ENCODE assay signal across 8 cellular contexts in the genomic region with DNA sequence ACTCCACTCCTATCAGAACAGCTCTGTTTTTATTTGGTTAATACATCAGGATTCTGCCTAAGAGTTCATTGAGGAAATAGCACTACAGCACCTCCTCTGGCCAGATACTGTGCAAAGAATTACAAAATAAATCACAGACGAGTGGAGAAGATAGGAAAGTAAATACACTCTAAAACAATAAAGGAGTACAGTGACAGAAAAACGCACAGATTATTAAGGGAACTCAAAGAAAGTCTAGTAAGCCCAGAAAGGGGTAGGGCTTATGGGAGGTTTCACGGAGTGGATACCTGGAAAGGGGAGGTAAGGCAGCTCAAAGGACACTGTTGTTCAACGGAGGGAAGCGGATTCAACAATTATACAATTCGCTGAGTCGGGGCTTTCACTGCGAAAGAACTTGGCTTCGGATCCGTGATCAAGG. TPM values are rescaled to one million over a fixed set of nuclear protein-coding genes. Genes with fewer than 3 reads are reported as not detected.
DNase-seq lines count a peak whose midpoint lies in the region; ATAC-seq and TF ChIP-seq lines count a peak whose summit lies in the region.

No MANE protein-coding gene starts in this region.

- in situ Hi-C loops in mammary epithelial cell (cut with MboI; ENCODE audit: low sequenced_read_pairs in 2 of 2) = loop anchor here in 1 of 2 donors (25.0 kb wide), 1 partner anchor 415 kb away; no protein-coding TSS in a partner anchor

- dilution Hi-C loops in mammary epithelial cell (cut with HindIII; ENCODE audit: low sequenced_read_pairs) = no loop called here

- H3K36me3 Mint-ChIP-seq in activated CD4-positive, alpha-beta T cell treated with anti-CD3 and anti-CD28 coated beads, Interleukin-2, amount 10 ng/mL, durations not matched to agents 7 days and 5 days (ENCODE audit: low read depth) = peaks cover 34% of the 10 kb centered on the region

- TF ChIP-seq CTCF in mammary epithelial cell (conservative IDR thresholded peaks at IDR 0.05 in 1 of 2, IDR thresholded peaks at IDR 0.05 in 1 of 2; ENCODE audit: extremely low read depth in 1 of 2, insufficient read depth in 1 of 2, low read depth in 1 of 2, low read length in 2 of 2) = peak; percentile 46 to 60
- peak; percentile 45 for TF ChIP-seq CTCF in kidney epithelial cell (IDR thresholded peaks at IDR 0.05; ENCODE audit: insufficient read depth, low read length, poor library complexity, severe bottlenecking)

- DNase-seq in activated CD4-positive, alpha-beta T cell treated with anti-CD3 and anti-CD28 coated beads, Interleukin-2, amount 10 ng/mL, durations not matched to agents 7 days and 5 days = peak; percentile 46
- no peak for DNase-seq in activated CD4-positive, alpha-beta T cell treated with anti-CD3 and anti-CD28 coated beads for 48 hours
- DNase-seq in NOMO-1 (lab: John Stamatoyannopoulos, UW; ENCODE audit: unreplicated experiment in 2 of 2) (peak; percentile 14 to 46), mammary epithelial cell (peak; percentile 41), kidney epithelial cell (ENCODE audit: low read depth) (no peak), GOT3 (lab: John Stamatoyannopoulos, UW) (no peak)

- H3K27me3 ChIP-seq in mammary epithelial cell (ENCODE audit: insufficient read depth, low read length) (no peaks in the 10 kb centered on the region), kidney epithelial cell (ENCODE audit: control insufficient read depth, insufficient read depth, low read length) (peaks cover 2% of the 10 kb centered on the region), stomach smooth muscle (ENCODE audit: control insufficient read depth in 1 of 2, insufficient read depth in 2 of 2, low read length in 2 of 2) (no peaks in the 10 kb centered on the region)

- H3K79me2 ChIP-seq in mammary epithelial cell (ENCODE audit: insufficient read depth, low read length) = peaks cover 12% of the 10 kb centered on the region

- peaks cover 48% of the 10 kb centered on the region for H3K4me1 Mint-ChIP-seq in activated CD4-positive, alpha-beta T cell treated with anti-CD3 and anti-CD28 coated beads, Interleukin-2, amount 10 ng/mL, durations not matched to agents 7 days and 5 days

- peaks cover 20% of the 10 kb centered on the region for H3K27me3 Mint-ChIP-seq in activated CD4-positive, alpha-beta T cell treated with anti-CD3 and anti-CD28 coated beads, Interleukin-2, amount 10 ng/mL, durations not matched to agents 7 days and 5 days

- POLR2A ChIA-PET in activated CD4-positive, alpha-beta T cell treated with anti-CD3 and anti-CD28 coated beads, Interleukin-2, amount 10 ng/mL, durations not matched to agents 7 days and 5 days (lab: Charles Lee) = no interaction called here

- TSS peak; percentile 79 for BruUV-seq in mammary epithelial cell (replicated peaks; lab: Mats Ljungman, UMichigan)

- peak overlapping the region; percentile 91 for H3K4me2 ChIP-seq in mammary epithelial cell (ENCODE audit: insufficient read depth, low read depth, low read length)

- H3K4me3 Mint-ChIP-seq in activated CD4-positive, alpha-beta T cell treated with anti-CD3 and anti-CD28 coated beads, Interleukin-2, amount 10 ng/mL, durations not matched to agents 7 days and 5 days = peak overlapping the region; percentile 77

- peak overlapping the region; percentile 49 to 70 (median 61) for H3K4me3 ChIP-seq in mammary epithelial cell (replicated peaks in 1 of 3; ENCODE audit: insufficient read depth in 1 of 3, low read depth in 2 of 3, low read length in 3 of 3)
- H3K4me3 ChIP-seq in kidney epithelial cell (ENCODE audit: low read depth, low read length) = peak overlapping the region; percentile 75
- peak overlapping the region; percentile 65 to 93 for H3K4me3 ChIP-seq in stomach smooth muscle (ENCODE audit: low read length in 2 of 2)

- H3K27ac ChIP-seq in mammary epithelial cell (ENCODE audit: insufficient read depth, low read depth, low read length) (peak overlapping the region; percentile 74), stomach smooth muscle (ENCODE audit: low read length) (peak overlapping the region; percentile 100)

- CTCF ChIA-PET in activated CD4-positive, alpha-beta T cell treated with anti-CD3 and anti-CD28 coated beads, Interleukin-2, amount 10 ng/mL, durations not matched to agents 7 days and 5 days (lab: Charles Lee) = interaction anchor here (0.7 to 2.1 kb wide), 12 partner anchors 8 to 455 kb away, joined by 3 to 7 read pairs (median 3); partner anchors contain the start of genes CCDC184 and TMEM106C
- CTCF ChIA-PET in mammary epithelial cell (lab: Charles Lee; ENCODE audit: low non-redundant PET) = interaction anchor here (0.5 to 0.8 kb wide), 8 partner anchors 8 to 328 kb away, joined by 3 to 7 read pairs (median 3); no protein-coding TSS in a partner anchor

- H3K27ac Mint-ChIP-seq in activated CD4-positive, alpha-beta T cell treated with anti-CD3 and anti-CD28 coated beads, Interleukin-2, amount 10 ng/mL, durations not matched to agents 7 days and 5 days = peak overlapping the region; percentile 90

- H3K9me3 Mint-ChIP-seq in activated CD4-positive, alpha-beta T cell treated with anti-CD3 and anti-CD28 coated beads, Interleukin-2, amount 10 ng/mL, durations not matched to agents 7 days and 5 days = peaks cover 14% of the 10 kb centered on the region

- intact Hi-C loops in mammary epithelial cell (cut with micrococcal nuclease) = loop anchor here (5.0 kb wide), 1 partner anchor 420 kb away; no protein-coding TSS in a partner anchor

- H2AFZ ChIP-seq in mammary epithelial cell (ENCODE audit: low read depth, low read length) = peak overlapping the region; percentile 95

- no peaks in the 10 kb centered on the region for H4K20me1 ChIP-seq in mammary epithelial cell (ENCODE audit: insufficient read depth, low read length)

- peak; percentile 8 for ATAC-seq in HG02798 (IDR thresholded peaks at IDR 0.05; ENCODE audit: poor library complexity, unreplicated experiment)

- H3K36me3 ChIP-seq in mammary epithelial cell (ENCODE audit: insufficient read depth, low read length) = no peaks in the 10 kb centered on the region
- no peaks in the 10 kb centered on the region for H3K36me3 ChIP-seq in kidney epithelial cell (ENCODE audit: control insufficient read depth, insufficient read depth, low read length)
- no peaks in the 10 kb centered on the region for H3K36me3 ChIP-seq in stomach smooth muscle (ENCODE audit: control insufficient read depth in 2 of 2, insufficient read depth in 2 of 2, low read length in 2 of 2)

- H3K4me1 ChIP-seq in mammary epithelial cell (ENCODE audit: insufficient read depth, low read length) = peaks cover 15% of the 10 kb centered on the region
- H3K4me1 ChIP-seq in stomach smooth muscle (ENCODE audit: control insufficient read depth, insufficient read depth, low read length) = peaks cover 7% of the 10 kb centered on the region

- H3K9ac ChIP-seq in mammary epithelial cell (ENCODE audit: insufficient read depth, low read length) = peak overlapping the region; percentile 41
- peak overlapping the region; percentile 93 to 99 for H3K9ac ChIP-seq in stomach smooth muscle (ENCODE audit: low read length in 2 of 2)

- H3K9me3 ChIP-seq in mammary epithelial cell (replicated peaks; ENCODE audit: insufficient read depth, low read length) (no peaks in the 10 kb centered on the region), stomach smooth muscle (ENCODE audit: control insufficient read depth in 2 of 2, low read length in 2 of 2) (peaks cover 2 to 15% of the 10 kb centered on the region in 2 donors)

- 0% methylated on average over 8 of the region's 10 CpGs for WGBS in mammary epithelial cell (ENCODE audit: low coverage, missing lambda C conversion rate)

RNA-seq across cellular contexts. Expression of gene OR10AD1, which starts 5.5 kb away (rescaled TPM):
- not detected for total RNA-seq in activated CD4-positive, alpha-beta T cell treated with anti-CD3 and anti-CD28 coated beads, Interleukin-2, amount 10 ng/mL, durations not matched to agents 7 days and 5 days
- total RNA-seq in mammary epithelial cell = not detected
- polyA plus RNA-seq in mammary epithelial cell = not detected
- polyA minus RNA-seq in mammary epithelial cell = not detected
- total RNA-seq in kidney epithelial cell = not detected in 2 replicates

RNA-seq across cellular contexts. Expression of gene CCDC184, which starts 14.1 kb away (rescaled TPM):
- total RNA-seq in activated CD4-positive, alpha-beta T cell treated with anti-CD3 and anti-CD28 coated beads, Interleukin-2, amount 10 ng/mL, durations not matched to agents 7 days and 5 days = under 1 TPM; 0.17 to 0.22 TPM
- total RNA-seq in mammary epithelial cell (1 to 10 TPM; 1.5 to 1.7 TPM), kidney epithelial cell (0.21 and 0.82 TPM in 2 replicates)
- polyA plus RNA-seq in mammary epithelial cell = 0.25 TPM
- not detected for polyA minus RNA-seq in mammary epithelial cell

RNA-seq across cellular contexts. Expression of gene ASB8, which starts 40.2 kb away (rescaled TPM):
- 10 to 100 TPM; 44.7 to 46.4 TPM for total RNA-seq in activated CD4-positive, alpha-beta T cell treated with anti-CD3 and anti-CD28 coated beads, Interleukin-2, amount 10 ng/mL, durations not matched to agents 7 days and 5 days
- total RNA-seq in mammary epithelial cell = 10 to 100 TPM; 20.4 to 20.7 TPM
- polyA plus RNA-seq in mammary epithelial cell = 18.2 TPM
- 7.3 TPM for polyA minus RNA-seq in mammary epithelial cell
- total RNA-seq in kidney epithelial cell = 20.2 and 49.0 TPM in 2 replicates

Comparison
In these comparisons a context has a peak if more than half of its experiments do, and no peak if none do; other contexts are left out.
1. DNase-seq: peak in activated CD4-positive, alpha-beta T cell treated with anti-CD3 and anti-CD28 coated beads, Interleukin-2, amount 10 ng/mL, durations not matched to agents 7 days and 5 days (single experiment), NOMO-1 (2 of 2) and mammary epithelial cell (single experiment); none in activated CD4-positive, alpha-beta T cell treated with anti-CD3 and anti-CD28 coated beads for 48 hours (single experiment), kidney epithelial cell (single experiment) and GOT3 (single experiment).
2. Peak in every context shown above with its lines, with median percentiles within 50 percentile points of each other: H3K4me3 ChIP-seq.